ENCODE assay signal across 8 cellular contexts in genomic region chr5:172004824-172005237, GRCh38. TPM values are rescaled to one million over a fixed set of nuclear protein-coding genes. Genes with fewer than 3 reads are reported as not detected.
DNase-seq lines count a peak whose midpoint lies in the region; FAIRE-seq and TF ChIP-seq lines count a peak whose summit lies in the region.

No MANE protein-coding gene starts in this region.

- H3K36me3 ChIP-seq in BJ (ENCODE audit: control insufficient read depth, insufficient read depth, low read length) (no peaks in the 10 kb centered on the region), KOPT-K1 (ENCODE audit: insufficient read depth, low read length) (no peaks in the 10 kb centered on the region), kidney (ENCODE audit: control insufficient read depth in 1 of 2, insufficient read depth in 2 of 2, low read length in 2 of 2) (no peaks in the 10 kb centered on the region), testis (ENCODE audit: low read depth, missing control alignments) (no peaks in the 10 kb centered on the region)

- peak overlapping the region; percentile 90 to 95 for H3K9ac ChIP-seq in kidney (ENCODE audit: low read length in 2 of 2)

- peak overlapping the region; percentile 88 for H3K4me3 ChIP-seq in BJ (ENCODE audit: low read depth, low read length)
- peak overlapping the region; percentile 86 to 93 for H3K4me3 ChIP-seq in kidney (ENCODE audit: low read length in 2 of 2)
- peak overlapping the region in 1 of 2 donors; percentile 99 for H3K4me3 ChIP-seq in testis

- 22 to 28% methylated on average over 3 of the region's 3 CpGs for WGBS in testis, 2 donors

- POLR2A ChIA-PET in BJ (lab: Charles Lee): no interaction called here

- no peaks in the 10 kb centered on the region for H3K27me3 Mint-ChIP-seq in activated naive CD8-positive, alpha-beta T cell

- H3K36me3 Mint-ChIP-seq in activated naive CD8-positive, alpha-beta T cell: peaks cover 3% of the 10 kb centered on the region

- H3K4me1 Mint-ChIP-seq in activated naive CD8-positive, alpha-beta T cell (ENCODE audit: low read depth): peaks cover 76% of the 10 kb centered on the region

- H3K9me3 Mint-ChIP-seq in activated naive CD8-positive, alpha-beta T cell (ENCODE audit: low read depth): no peaks in the 10 kb centered on the region

- TF ChIP-seq POLR2A in testis (IDR thresholded peaks at IDR 0.05): no peak

- no peak for DNase-seq in BJ (ENCODE audit: low read depth)
- no peak for DNase-seq in kidney
- DNase-seq in testis: no peak
- DNase-seq in iPS-NIHi11 (ENCODE audit: low spot score): no peak
- DNase-seq in activated effector memory CD4-positive, alpha-beta T cell treated with Interleukin-2 at 50 U/mL for 16 hours: no peak
- DNase-seq in dedifferentiated amniotic fluid mesenchymal stem cell (ENCODE audit: extremely low spot score): no peak

- no peak for TF ChIP-seq CTCF in BJ (IDR thresholded peaks at IDR 0.05; ENCODE audit: insufficient read depth, low read depth, low read length)
- TF ChIP-seq CTCF in kidney (IDR thresholded peaks at IDR 0.05; ENCODE audit: borderline replicate concordance, extremely low read depth, insufficient read depth): no peak
- no peak for TF ChIP-seq CTCF in testis (IDR thresholded peaks at IDR 0.05)

- intact Hi-C loops in kidney (cut with DNase I) (no loop called here), testis (cut with DNase I; ENCODE audit: low total_unique reads) (no loop called here)

- H3K4me3 Mint-ChIP-seq in activated naive CD8-positive, alpha-beta T cell: peak overlapping the region; percentile 93

- H3K27ac ChIP-seq in KOPT-K1 (ENCODE audit: low read depth, low read length, poor library complexity, severe bottlenecking) (peak overlapping the region; percentile 90), kidney (ENCODE audit: low read depth in 2 of 2, low read length in 2 of 2) (peak overlapping the region; percentile 98 to 99), testis (peak overlapping the region; percentile 99 to 100)

- CTCF ChIA-PET in BJ (lab: Yijun Ruan, JAX): interaction anchor here (0.6 to 1.4 kb wide), 2 partner anchors 93 to 119 kb away, joined by 3 to 8 read pairs; no protein-coding TSS in a partner anchor

- FAIRE-seq in kidney (lab: Jason Lieb, UNC): no peak

- H3K27ac Mint-ChIP-seq in activated naive CD8-positive, alpha-beta T cell: peak overlapping the region; percentile 95

- H3K4me1 ChIP-seq in kidney (ENCODE audit: control insufficient read depth in 1 of 2, insufficient read depth in 1 of 2, low read depth in 1 of 2, low read length in 2 of 2) (peaks cover 30 to 38% of the 10 kb centered on the region in 2 donors), testis (peaks cover 33% of the 10 kb centered on the region)

- H3K9me3 ChIP-seq in KOPT-K1 (ENCODE audit: insufficient read depth, low read length, poor library complexity, severe bottlenecking) (no peaks in the 10 kb centered on the region), kidney (ENCODE audit: control insufficient read depth in 1 of 2, low read length in 2 of 2) (no peaks in the 10 kb centered on the region), testis (no peaks in the 10 kb centered on the region)

- H3K27me3 ChIP-seq in BJ (ENCODE audit: control insufficient read depth, insufficient read depth, low read length): no peaks in the 10 kb centered on the region
- no peaks in the 10 kb centered on the region for H3K27me3 ChIP-seq in testis

RNA-seq across cellular contexts. Expression of gene FBXW11, which starts 1.6 kb away (rescaled TPM):
- polyA plus RNA-seq in BJ (2011; rRNA removed) (55.5 and 70.1 TPM in 2 replicates), kidney (ENCODE audit: insufficient read depth, low read depth, low replicate concordance) (16.0 TPM), testis (ENCODE audit: insufficient read depth, low read depth, low replicate concordance) (46.3 TPM)
- 59.1 and 93.2 TPM in 2 replicates for polyA minus RNA-seq in BJ (2011; rRNA and poly(A)+ RNA removed)
- total RNA-seq in kidney (44.4 TPM), testis (10 to 100 TPM; 60.6 to 61.8 TPM)
